Comparison of ENCODE assay signal across 23 cellular contexts in genomic region chr16:28867241-28867640, GRCh38. TPM values are rescaled to one million over a fixed set of nuclear protein-coding genes. Genes with fewer than 3 reads are reported as not detected.
DNase-seq lines count a peak whose midpoint lies in the region; ATAC-seq and TF ChIP-seq lines count a peak whose summit lies in the region.
"Had no signal": no experiment of that assay in that cellular context is flagged by ENCODE, and none has a peak within 500 bp of the region (broad histone marks: within the 10 kb centered on the region; RNA-seq: fewer than 3 reads in every experiment).

No MANE protein-coding gene starts in this region.

- no peak overlapping the region for H3K4me2 ChIP-seq in osteoblast (ENCODE audit: insufficient read depth, low read length)

- DNase-seq in natural killer cell treated with Interleukin-12 subunit alpha and Interleukin-12 subunit beta and Interleukin-15 and Interleukin-18, amount 100 ng/mL, for 72 hours (ENCODE audit: low spot score), result peak; percentile 56
- DNase-seq in natural killer cell (no peak), RWPE1 (ENCODE audit: low spot score) (no peak), osteoblast (ENCODE audit: insufficient read length, low spot score, missing footprints) (peak; percentile 22), caudate nucleus (lab: John Stamatoyannopoulos, UW) (no peak), BE2C (no peak), HFFc6 (no peak)
- DNase-seq: Caco-2; CD4-positive, alpha-beta memory T cell; DMS 273 treated with DMSO at 0.1 percent for 48 hours; DMS79 treated with DMSO at 0.1 percent for 48 hours; GM23248; MV-4-11; NCI-H1105 treated with DMSO at 0.1 percent for 48 hours; NCI-H2081 treated with DMSO at 0.1 percent for 48 hours; NCI-H2171 treated with DMSO at 0.1 percent for 48 hours; NCI-H524 treated with DMSO at 0.1 percent for 48 hours; NCI-H82; Peyer's patch had no signal

- H3K9me3 ChIP-seq in osteoblast (ENCODE audit: low read depth, low read length), result no peaks in the 10 kb centered on the region
- no peaks in the 10 kb centered on the region for H3K9me3 ChIP-seq in BE2C
- H3K9me3 ChIP-seq: Caco-2, HAP-1, Peyer's patch, SJSA1 had no signal

- CTCF ChIA-PET in RWPE1 (lab: Yijun Ruan, JAX), result no interaction called here

- H3K36me3 ChIP-seq in osteoblast (ENCODE audit: insufficient read depth, low read length), result peaks cover 47% of the 10 kb centered on the region
- peaks cover 36% of the 10 kb centered on the region for H3K36me3 ChIP-seq in BE2C

- TF ChIP-seq CTCF in natural killer cell (IDR thresholded peaks at IDR 0.05) (no peak), RWPE1 (conservative IDR thresholded peaks at IDR 0.05; ENCODE audit: low read depth) (no peak), osteoblast (IDR thresholded peaks at IDR 0.05; ENCODE audit: extremely low read depth, low read depth, low read length) (no peak), BE2C (IDR thresholded peaks at IDR 0.05; ENCODE audit: low read depth, low read length) (no peak), HFFc6 (IDR thresholded peaks at IDR 0.05) (no peak)

- H3K27ac Mint-ChIP-seq in natural killer cell treated with Interleukin-12 subunit alpha and Interleukin-12 subunit beta and Interleukin-15 and Interleukin-18, amount 100 ng/mL, for 72 hours, result no peak overlapping the region
- H3K27ac Mint-ChIP-seq in natural killer cell (peak overlapping the region in 1 of 2 donors; percentile 59), HFFc6 (no peak overlapping the region)

- no peak overlapping the region for H2AFZ ChIP-seq in osteoblast (ENCODE audit: low read length)
- H2AFZ ChIP-seq: GM23248 had no signal

- peaks cover 26% of the 10 kb centered on the region for H4K20me1 ChIP-seq in osteoblast (ENCODE audit: insufficient read depth, low read length)

- intact Hi-C loops in natural killer cell (cut with micrococcal nuclease), result no loop called here

- no peaks in the 10 kb centered on the region for H3K27me3 ChIP-seq in osteoblast (ENCODE audit: insufficient read depth, low read length)
- no peaks in the 10 kb centered on the region for H3K27me3 ChIP-seq in BE2C
- H3K27me3 ChIP-seq: Peyer's patch, SJSA1 had no signal

- peaks cover 11% of the 10 kb centered on the region for H3K4me1 ChIP-seq in osteoblast (ENCODE audit: insufficient read depth, low read length)
- no peaks in the 10 kb centered on the region for H3K4me1 ChIP-seq in BE2C

- no peak overlapping the region for H3K4me3 Mint-ChIP-seq in natural killer cell treated with Interleukin-12 subunit alpha and Interleukin-12 subunit beta and Interleukin-15 and Interleukin-18, amount 100 ng/mL, for 72 hours
- H3K4me3 Mint-ChIP-seq in natural killer cell, result no peak overlapping the region
- no peak overlapping the region for H3K4me3 Mint-ChIP-seq in HFFc6

- no peaks in the 10 kb centered on the region for H3K27me3 Mint-ChIP-seq in natural killer cell treated with Interleukin-12 subunit alpha and Interleukin-12 subunit beta and Interleukin-15 and Interleukin-18, amount 100 ng/mL, for 72 hours
- H3K27me3 Mint-ChIP-seq in natural killer cell (ENCODE audit: low read depth in 2 of 2) (no peaks in the 10 kb centered on the region), HFFc6 (ENCODE audit: insufficient read depth) (peaks cover 3% of the 10 kb centered on the region)
- H3K27me3 Mint-ChIP-seq: CD4-positive, alpha-beta memory T cell had no signal

- H3K27ac ChIP-seq in RWPE1, result peak overlapping the region; percentile 92
- H3K27ac ChIP-seq in osteoblast (ENCODE audit: low read depth, low read length), result no peak overlapping the region
- H3K27ac ChIP-seq in caudate nucleus (ENCODE audit: low read depth, low read length), result no peak overlapping the region
- H3K27ac ChIP-seq: GM23248, Peyer's patch, SJSA1 had no signal

- H3K9me3 Mint-ChIP-seq in natural killer cell treated with Interleukin-12 subunit alpha and Interleukin-12 subunit beta and Interleukin-15 and Interleukin-18, amount 100 ng/mL, for 72 hours, result no peaks in the 10 kb centered on the region
- no peaks in the 10 kb centered on the region for H3K9me3 Mint-ChIP-seq in natural killer cell
- H3K9me3 Mint-ChIP-seq in HFFc6, result no peaks in the 10 kb centered on the region

- peaks cover 46% of the 10 kb centered on the region for H3K79me2 ChIP-seq in osteoblast (ENCODE audit: insufficient read depth, low read length)

- peaks cover 21 to 26% of the 10 kb centered on the region in 2 donors for H3K4me1 Mint-ChIP-seq in natural killer cell treated with Interleukin-12 subunit alpha and Interleukin-12 subunit beta and Interleukin-15 and Interleukin-18, amount 100 ng/mL, for 72 hours (ENCODE audit: low read depth in 2 of 2)
- H3K4me1 Mint-ChIP-seq in natural killer cell (peaks cover 22 to 45% of the 10 kb centered on the region in 2 donors), HFFc6 (ENCODE audit: low read depth) (peaks cover 14% of the 10 kb centered on the region)

- POLR2A ChIA-PET in RWPE1 (lab: Yijun Ruan, JAX; ENCODE audit: low non-redundant PET), result no interaction called here

- H3K36me3 Mint-ChIP-seq in natural killer cell treated with Interleukin-12 subunit alpha and Interleukin-12 subunit beta and Interleukin-15 and Interleukin-18, amount 100 ng/mL, for 72 hours, result peaks cover 11% of the 10 kb centered on the region
- H3K36me3 Mint-ChIP-seq in natural killer cell (peaks cover 13% of the 10 kb centered on the region), HFFc6 (ENCODE audit: low read depth) (peaks cover 5% of the 10 kb centered on the region; the same call in 1 of the 2 replicates)

- ATAC-seq in natural killer cell treated with Interleukin-12 subunit alpha and Interleukin-12 subunit beta and Interleukin-15 and Interleukin-18, amount 100 ng/mL, for 72 hours, result no peak
- ATAC-seq in natural killer cell, result no peak
- ATAC-seq: GM12878 had no signal

- no peak overlapping the region for H3K4me3 ChIP-seq in osteoblast (ENCODE audit: insufficient read depth, low read length)
- no peak overlapping the region for H3K4me3 ChIP-seq in BE2C (ENCODE audit: low read depth, low read length)
- H3K4me3 ChIP-seq: GM12878, GM23248, HAP-1, Peyer's patch, SJSA1 had no signal

RNA-seq across cellular contexts. Expression of gene SH2B1, which starts 3.6 kb away (rescaled TPM):
- total RNA-seq in natural killer cell treated with Interleukin-12 subunit alpha and Interleukin-12 subunit beta and Interleukin-15 and Interleukin-18, amount 100 ng/mL, for 72 hours, result 10 to 100 TPM; 41.6 to 82.8 TPM
- total RNA-seq in natural killer cell (100 to 1,000 TPM in 1 of 3 donors, 10 to 100 TPM in 2; 85.4 to 110 (median 91.5) TPM), osteoblast (14.8 and 17.1 TPM in 2 replicates)
- polyA plus RNA-seq in BE2C (2012; ENCODE audit: insufficient read depth, insufficient read length, low read depth), result 201 TPM
- total RNA-seq in HFFc6 (2021; fragmentation: NEBNext Ultra II Directional; extraction: Animal tissue kit (Norgen Biotek cat#: 25700)), result 10 to 100 TPM; 33.9 to 41.0 (median 37.6) TPM

RNA-seq across cellular contexts. Expression of gene ATP2A1, which starts 11.0 kb away (rescaled TPM):
- total RNA-seq in natural killer cell treated with Interleukin-12 subunit alpha and Interleukin-12 subunit beta and Interleukin-15 and Interleukin-18, amount 100 ng/mL, for 72 hours, result 1 to 10 TPM; 1.4 to 5.0 TPM
- total RNA-seq in natural killer cell (1 to 10 TPM in 2 of 3 donors, under 1 TPM in 1; 0.75 to 2.5 (median 1.3) TPM), osteoblast (0.29 and 0.36 TPM in 2 replicates)
- polyA plus RNA-seq in BE2C (2012; ENCODE audit: insufficient read depth, insufficient read length, low read depth), result 2.7 TPM
- total RNA-seq in HFFc6 (2021; fragmentation: NEBNext Ultra II Directional; extraction: Animal tissue kit (Norgen Biotek cat#: 25700)), result under 1 TPM; 0.26 to 0.85 (median 0.54) TPM
- total RNA-seq: HT1080 had no signal
- polyA plus RNA-seq: CD4-positive, alpha-beta memory T cell had no signal

RNA-seq across cellular contexts. Expression of gene TUFM, which starts 21.1 kb away (rescaled TPM):
- 100 to 1,000 TPM; 183 to 358 TPM for total RNA-seq in natural killer cell treated with Interleukin-12 subunit alpha and Interleukin-12 subunit beta and Interleukin-15 and Interleukin-18, amount 100 ng/mL, for 72 hours
- total RNA-seq in natural killer cell, result 100 to 1,000 TPM; 108 to 128 (median 118) TPM
- 89.9 and 101 TPM in 2 replicates for total RNA-seq in osteoblast
- polyA plus RNA-seq in BE2C (2012; ENCODE audit: insufficient read depth, insufficient read length, low read depth), result 830 TPM
- 100 to 1,000 TPM; 140 to 194 (median 158) TPM for total RNA-seq in HFFc6 (2021; fragmentation: NEBNext Ultra II Directional; extraction: Animal tissue kit (Norgen Biotek cat#: 25700))

RNA-seq across cellular contexts. Expression of gene ATXN2L, which starts 44.4 kb away (rescaled TPM):
- total RNA-seq in natural killer cell treated with Interleukin-12 subunit alpha and Interleukin-12 subunit beta and Interleukin-15 and Interleukin-18, amount 100 ng/mL, for 72 hours, result 100 to 1,000 TPM; 263 to 336 TPM
- total RNA-seq in natural killer cell (100 to 1,000 TPM; 350 to 451 (median 416) TPM), osteoblast (54.5 and 62.6 TPM in 2 replicates)
- 384 TPM for polyA plus RNA-seq in BE2C (2012; ENCODE audit: insufficient read depth, insufficient read length, low read depth)
- 100 to 1,000 TPM; 125 to 152 (median 134) TPM for total RNA-seq in HFFc6 (2021; fragmentation: NEBNext Ultra II Directional; extraction: Animal tissue kit (Norgen Biotek cat#: 25700))

RNA-seq across cellular contexts. Expression of gene RABEP2, which starts 57.8 kb away (rescaled TPM):
- 10 to 100 TPM; 38.4 to 42.5 TPM for total RNA-seq in natural killer cell treated with Interleukin-12 subunit alpha and Interleukin-12 subunit beta and Interleukin-15 and Interleukin-18, amount 100 ng/mL, for 72 hours
- total RNA-seq in natural killer cell, result 10 to 100 TPM; 53.4 to 63.4 (median 60.1) TPM
- total RNA-seq in osteoblast, result 27.4 and 31.5 TPM in 2 replicates
- polyA plus RNA-seq in BE2C (2012; ENCODE audit: insufficient read depth, insufficient read length, low read depth), result 47.7 TPM
- 10 to 100 TPM; 19.8 to 24.9 (median 21.9) TPM for total RNA-seq in HFFc6 (2021; fragmentation: NEBNext Ultra II Directional; extraction: Animal tissue kit (Norgen Biotek cat#: 25700))

Comparison
In these comparisons a context has a peak if more than half of its experiments do, and no peak if none do; other contexts are left out.
1. DNase-seq: peak in natural killer cell treated with Interleukin-12 subunit alpha and Interleukin-12 subunit beta and Interleukin-15 and Interleukin-18, amount 100 ng/mL, for 72 hours (single experiment) and osteoblast (single experiment); none in natural killer cell (single experiment), RWPE1 (single experiment), caudate nucleus (0 of 61), BE2C (single experiment) and HFFc6 (single experiment).